1 cellular context compared by ENCODE assay signal in genomic region chr14:53347046-53347445, GRCh38.
TF ChIP-seq lines count a peak whose summit lies in the region.

No MANE protein-coding gene starts in this region.

TF ChIP-seq in WTC11, 78 proteins besides CTCF, POLR2A, EP300 and RAD21 (continued from another document):
- no peak for TF ChIP-seq USF1 (CRISPR knock-in tag; IDR thresholded peaks at IDR 0.05)
- TF ChIP-seq ARID4B (CRISPR knock-in tag; IDR thresholded peaks at IDR 0.05; ENCODE audit: borderline replicate concordance), result no peak
- no peak for TF ChIP-seq ZNF532 (CRISPR knock-in tag; IDR thresholded peaks at IDR 0.05; ENCODE audit: borderline replicate concordance)
TF ChIP-seq in WTC11: peak in this region for 0.
